Comparison of ENCODE assay signal across 20 cellular contexts in genomic region chr6:119241540-119242309, GRCh38.
"Had no signal": no experiment of that assay in that cellular context is flagged by ENCODE, and none has a peak within 500 bp of the region (broad histone marks: within the 10 kb centered on the region; RNA-seq: fewer than 3 reads in every experiment).

No MANE protein-coding gene starts in this region.

- H3K9me3 Mint-ChIP-seq: activated CD4-positive, alpha-beta T cell treated with anti-CD3 and anti-CD28 coated beads, Interleukin-2, amount 10 ng/mL, durations not matched to agents 7 days and 5 days; activated naive CD4-positive, alpha-beta T cell treated with anti-CD3 and anti-CD28 coated beads, Interleukin-2, amount 50 U/mL, for 24 hours; activated T-cell treated with anti-CD3 and anti-CD28 coated beads, Interleukin-2, amount 50 U/mL, for 24 hours; T-helper 1 cell treated with Interleukin-12 subunit alpha and Interleukin-12 subunit beta and Interleukin-4 antibody, amounts not matched to agents 30 μg/mL and 1 μg/mL, for 36 hours had no signal

- H3K4me3 Mint-ChIP-seq: activated CD4-positive, alpha-beta T cell treated with anti-CD3 and anti-CD28 coated beads, Interleukin-2, amount 10 ng/mL, durations not matched to agents 7 days and 5 days; activated CD8-positive, alpha-beta T cell treated with anti-CD3 and anti-CD28 coated beads, Interleukin-2, amount 10 ng/mL, durations not matched to agents 7 days and 5 days; activated naive CD4-positive, alpha-beta T cell treated with anti-CD3 and anti-CD28 coated beads, Interleukin-2, amount 50 U/mL, for 24 hours; activated T-cell treated with anti-CD3 and anti-CD28 coated beads, Interleukin-2, amount 50 U/mL, for 24 hours; neural crest cell; T-helper 1 cell treated with Interleukin-12 subunit alpha and Interleukin-12 subunit beta and Interleukin-4 antibody, amounts not matched to agents 30 μg/mL and 1 μg/mL, for 36 hours had no signal

- H3K4me1 Mint-ChIP-seq: activated CD4-positive, alpha-beta T cell treated with anti-CD3 and anti-CD28 coated beads, Interleukin-2, amount 10 ng/mL, durations not matched to agents 7 days and 5 days; activated naive CD4-positive, alpha-beta T cell treated with anti-CD3 and anti-CD28 coated beads, Interleukin-2, amount 50 U/mL, for 24 hours; neural crest cell had no signal

- DNase-seq: activated CD4-positive, alpha-beta T cell treated with anti-CD3 and anti-CD28 coated beads, Interleukin-2, amount 10 ng/mL, durations not matched to agents 7 days and 5 days; activated CD8-positive, alpha-beta T cell treated with anti-CD3 and anti-CD28 coated beads, Interleukin-2, amount 10 ng/mL, durations not matched to agents 7 days and 5 days; activated effector memory CD4-positive, alpha-beta T cell treated with Interleukin-2 at 50 U/mL for 16 hours; activated T-cell treated with anti-CD3 and anti-CD28 coated beads, Interleukin-2, amount 50 U/mL, for 24 hours; effector CD4-positive, alpha-beta T cell; esophagus squamous epithelium; hippocampal formation; left cardiac atrium; midbrain; stimulated activated CD4-positive, alpha-beta T cell treated with anti-CD3 and anti-CD28 coated beads, Interleukin-4, amount 100 ng/mL, for 1 hour; stomach; upper lobe of right lung had no signal

- FAIRE-seq: islet of Langerhans, small intestine had no signal

- ATAC-seq: activated CD8-positive, alpha-beta T cell treated with anti-CD3 and anti-CD28 coated beads, Interleukin-2, amount 10 ng/mL, durations not matched to agents 7 days and 5 days had no signal

- H3K27me3 ChIP-seq: esophagus squamous epithelium, stomach, testis, upper lobe of right lung had no signal

- H3K9me3 ChIP-seq: esophagus squamous epithelium, prostate gland, stomach, testis, upper lobe of right lung had no signal

- H3K27me3 Mint-ChIP-seq: activated CD4-positive, alpha-beta T cell treated with anti-CD3 and anti-CD28 coated beads, Interleukin-2, amount 10 ng/mL, durations not matched to agents 7 days and 5 days; activated naive CD4-positive, alpha-beta T cell treated with anti-CD3 and anti-CD28 coated beads, Interleukin-2, amount 50 U/mL, for 24 hours; activated T-cell treated with anti-CD3 and anti-CD28 coated beads, Interleukin-2, amount 50 U/mL, for 24 hours had no signal

- H3K4me1 ChIP-seq: testis had no signal

- H3K36me3 ChIP-seq: prostate gland had no signal

- H3K27ac Mint-ChIP-seq: activated CD4-positive, alpha-beta T cell treated with anti-CD3 and anti-CD28 coated beads, Interleukin-2, amount 10 ng/mL, durations not matched to agents 7 days and 5 days; activated CD8-positive, alpha-beta T cell treated with anti-CD3 and anti-CD28 coated beads, Interleukin-2, amount 10 ng/mL, durations not matched to agents 7 days and 5 days; activated naive CD4-positive, alpha-beta T cell treated with anti-CD3 and anti-CD28 coated beads, Interleukin-2, amount 50 U/mL, for 24 hours; activated T-cell treated with anti-CD3 and anti-CD28 coated beads, Interleukin-2, amount 50 U/mL, for 24 hours; T-helper 1 cell treated with Interleukin-12 subunit alpha and Interleukin-12 subunit beta and Interleukin-4 antibody, amounts not matched to agents 30 μg/mL and 1 μg/mL, for 36 hours had no signal

- H3K27ac ChIP-seq: prostate gland, testis, upper lobe of right lung had no signal

- H3K4me3 ChIP-seq: esophagus squamous epithelium, lung, prostate gland, stomach, testis, upper lobe of right lung had no signal
